8 cellular contexts compared by ENCODE assay signal in genomic region chr15:38129531-38130199, GRCh38.
DNase-seq lines count a peak whose midpoint lies in the region; ATAC-seq and TF ChIP-seq lines count a peak whose summit lies in the region.

No MANE protein-coding gene starts in this region.

- CTCF ChIA-PET in MCF 10A (lab: Yijun Ruan, JAX) = interaction anchor here (0.5 to 1.0 kb wide), 6 partner anchors 10 to 134 kb away, joined by 3 to 5 read pairs (median 3); no protein-coding TSS in a partner anchor

- H3K4me3 ChIP-seq in KMS-11 (IDR thresholded peaks at IDR 0.05; ENCODE audit: insufficient read depth, low read depth, low read length) = no peak overlapping the region

- no peaks in the 10 kb centered on the region for H3K9me3 Mint-ChIP-seq in MCF 10A (ENCODE audit: unreplicated experiment)
- H3K9me3 Mint-ChIP-seq in stimulated activated naive CD8-positive, alpha-beta T cell treated with anti-CD3 and anti-CD28 coated beads, Interleukin-15, amount 100 ng/mL, for 72 hours = peaks cover 0 to 6% of the 10 kb centered on the region in 2 donors

- peak overlapping the region; percentile 70 for H3K4me2 ChIP-seq in KMS-11

- H3K27ac Mint-ChIP-seq in MCF 10A (ENCODE audit: low read depth, unreplicated experiment) = peak overlapping the region; percentile 76
- no peak overlapping the region for H3K27ac Mint-ChIP-seq in stimulated activated naive CD8-positive, alpha-beta T cell treated with anti-CD3 and anti-CD28 coated beads, Interleukin-15, amount 100 ng/mL, for 72 hours

- H3K79me2 ChIP-seq in KMS-11 (ENCODE audit: insufficient read depth, low read depth) = no peaks in the 10 kb centered on the region

- intact Hi-C loops in MCF 10A (cut with micrococcal nuclease) = loop anchor here (1.0 to 2.0 kb wide), 3 partner anchors 56 to 223 kb away; partner anchors contain the start of gene SPRED1

- H3K9ac ChIP-seq in KMS-11 = peak overlapping the region; percentile 54; the same call in 1 of the 2 replicates

- H3K4me1 ChIP-seq in KMS-11 (ENCODE audit: low read depth, poor library complexity, severe bottlenecking) = peaks cover 53% of the 10 kb centered on the region

- peaks cover 29% of the 10 kb centered on the region for H3K4me1 Mint-ChIP-seq in MCF 10A (ENCODE audit: insufficient read depth, unreplicated experiment)
- H3K4me1 Mint-ChIP-seq in stimulated activated naive CD8-positive, alpha-beta T cell treated with anti-CD3 and anti-CD28 coated beads, Interleukin-15, amount 100 ng/mL, for 72 hours = peaks cover 18% of the 10 kb centered on the region

- peak overlapping the region; percentile 38 for H2AFZ ChIP-seq in KMS-11 (ENCODE audit: low read depth)

- H3K4me3 Mint-ChIP-seq in MCF 10A (ENCODE audit: unreplicated experiment) = peak overlapping the region; percentile 70
- no peak overlapping the region for H3K4me3 Mint-ChIP-seq in stimulated activated naive CD8-positive, alpha-beta T cell treated with anti-CD3 and anti-CD28 coated beads, Interleukin-15, amount 100 ng/mL, for 72 hours

- no peaks in the 10 kb centered on the region for H3K36me3 ChIP-seq in KMS-11 (ENCODE audit: insufficient read depth)

- no peaks in the 10 kb centered on the region for H3K27me3 Mint-ChIP-seq in MCF 10A (ENCODE audit: insufficient read depth, unreplicated experiment)
- H3K27me3 Mint-ChIP-seq in stimulated activated naive CD8-positive, alpha-beta T cell treated with anti-CD3 and anti-CD28 coated beads, Interleukin-15, amount 100 ng/mL, for 72 hours = peaks cover 32% of the 10 kb centered on the region

- no TSS peak for BruUV-seq in MCF 10A (replicated peaks; lab: Mats Ljungman, UMichigan)

- H3K27me3 ChIP-seq in KMS-11 (ENCODE audit: insufficient read depth, low read depth) = no peaks in the 10 kb centered on the region
- H3K27me3 ChIP-seq in layer of hippocampus (ENCODE audit: control insufficient read depth, insufficient read depth, low read length) = no peaks in the 10 kb centered on the region

- peak; percentile 76 for ATAC-seq in GM21447 (IDR thresholded peaks at IDR 0.05; ENCODE audit: unreplicated experiment)
- peak; percentile 70 for ATAC-seq in stimulated activated naive CD8-positive, alpha-beta T cell treated with anti-CD3 and anti-CD28 coated beads, Interleukin-15, amount 100 ng/mL, for 72 hours

- H3K36me3 Mint-ChIP-seq in MCF 10A (ENCODE audit: insufficient read depth, unreplicated experiment) = no peaks in the 10 kb centered on the region

- POLR2A ChIA-PET in MCF 10A (lab: Yijun Ruan, JAX) = interaction anchor here (0.6 to 4.9 kb wide), 12 partner anchors 19 to 138 kb away, joined by 3 to 64 read pairs (median 4); partner anchors contain the start of gene SPRED1

- DNase-seq in EL = peak; percentile 98
- DNase-seq in MCF 10A (ENCODE audit: unreplicated experiment) = peak; percentile 99
- peak in 1 of 2 donors; percentile 21 for DNase-seq in stimulated activated naive CD8-positive, alpha-beta T cell treated with anti-CD3 and anti-CD28 coated beads, Interleukin-15, amount 100 ng/mL, for 72 hours
- DNase-seq in NCI-H2107 treated with DMSO at 0.1 percent for 48 hours (lab: John Stamatoyannopoulos, UW; ENCODE audit: unreplicated experiment) = no peak
- DNase-seq in NCI-H510A (lab: John Stamatoyannopoulos, UW) = no peak

- H4K20me1 ChIP-seq in KMS-11 (ENCODE audit: insufficient read depth) = no peaks in the 10 kb centered on the region

- TF ChIP-seq CTCF in KMS-11 (conservative IDR thresholded peaks at IDR 0.05; ENCODE audit: low read depth, low read length) (no peak), MCF 10A (IDR thresholded peaks at IDR 0.05; ENCODE audit: unreplicated experiment) (no peak)

- peak overlapping the region; percentile 75 for H3K27ac ChIP-seq in KMS-11
- H3K27ac ChIP-seq in layer of hippocampus (ENCODE audit: low read depth, low read length) = peak overlapping the region; percentile 39

Comparison
In these comparisons a context has a peak if more than half of its experiments do, and no peak if none do; other contexts are left out.
1. DNase-seq: peak in EL (single experiment) and MCF 10A (single experiment); none in NCI-H2107 treated with DMSO at 0.1 percent for 48 hours (single experiment) and NCI-H510A (single experiment).